Comparison of ENCODE assay signal across 18 cellular contexts in the genomic region with DNA sequence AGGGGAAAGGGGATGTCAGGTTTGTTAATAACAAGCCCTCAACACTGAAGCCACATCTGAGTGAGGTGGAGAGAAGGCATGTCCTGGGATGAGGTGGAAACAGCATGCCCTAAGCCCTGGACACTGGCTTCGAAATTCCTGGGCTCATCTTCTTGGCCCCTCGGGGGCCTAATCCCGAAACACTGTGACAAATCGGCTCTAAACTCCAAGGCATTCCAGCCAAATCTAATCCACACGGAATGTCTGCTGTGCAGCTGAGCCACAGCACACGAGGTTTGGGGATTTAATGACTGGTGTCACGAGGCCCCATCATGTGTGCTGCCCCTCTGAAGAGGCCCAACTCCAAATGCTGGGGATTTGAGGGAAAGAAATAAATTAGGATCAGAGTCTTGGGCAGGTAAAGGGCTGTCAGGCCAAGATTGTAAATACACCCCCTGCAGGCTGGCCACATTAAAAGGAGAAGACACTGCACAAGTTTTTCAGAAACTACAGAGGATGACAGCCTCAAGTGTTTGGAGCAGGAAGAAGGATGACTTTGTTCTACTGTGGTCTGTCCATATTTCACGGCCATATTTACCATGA.
DNase-seq lines count a peak whose midpoint lies in the region; ATAC-seq and TF ChIP-seq lines count a peak whose summit lies in the region.
"Had no signal": no experiment of that assay in that cellular context is flagged by ENCODE, and none has a peak within 500 bp of the region (broad histone marks: within the 10 kb centered on the region; RNA-seq: fewer than 3 reads in every experiment).

No MANE protein-coding gene starts in this region.

- H3K27me3 ChIP-seq in foreskin keratinocyte (no peaks in the 10 kb centered on the region), neuronal stem cell (ENCODE audit: control insufficient read depth in 3 of 3, insufficient read depth in 3 of 3, low read depth in 1 of 3, low read length in 3 of 3) (peaks cover 0 to 12% (median 0%) of the 10 kb centered on the region in 3 experiments), tibial artery (peaks cover 0 to 22% of the 10 kb centered on the region in 2 donors)
- H3K27me3 ChIP-seq: BLaER1 treated with 17β-estradiol and CSF1 and Interleukin-3, amounts not matched to agents 10 nM and 100 nM; gastrocnemius medialis; thyroid gland had no signal

- H2AFZ ChIP-seq in neuronal stem cell (ENCODE audit: low read length), result peak overlapping the region; percentile 61

- peak; percentile 18 for ATAC-seq in foreskin keratinocyte
- ATAC-seq: activated CD4-positive, alpha-beta T cell treated with anti-CD3 and anti-CD28 coated beads for 36 hours; gastrocnemius medialis; left lobe of liver had no signal

- peak overlapping the region; percentile 84 for H3K18ac ChIP-seq in neuronal stem cell (ENCODE audit: low read length)

- peak overlapping the region; percentile 50 for H2AK5ac ChIP-seq in neuronal stem cell (ENCODE audit: low read depth, low read length)

- no peak overlapping the region for H3K9ac ChIP-seq in neuronal stem cell (ENCODE audit: low read depth, low read length, poor library complexity)
- H3K9ac ChIP-seq: BLaER1 treated with 17β-estradiol and CSF1 and Interleukin-3, amounts not matched to agents 10 nM and 100 nM had no signal

- no peak overlapping the region for H2BK15ac ChIP-seq in neuronal stem cell (ENCODE audit: low read length)

- TF ChIP-seq CTCF in AG10803 (conservative IDR thresholded peaks at IDR 0.05; ENCODE audit: low read length) (no peak), foreskin keratinocyte (conservative IDR thresholded peaks at IDR 0.05) (peak; percentile 30), tibial artery (IDR thresholded peaks at IDR 0.05) (no peak)

- no peak overlapping the region for H2BK12ac ChIP-seq in neuronal stem cell (ENCODE audit: low read length)

- H3K4me1 ChIP-seq in foreskin keratinocyte (no peaks in the 10 kb centered on the region), neuronal stem cell (ENCODE audit: control insufficient read depth in 2 of 2, insufficient read depth in 1 of 2, low read depth in 1 of 2, low read length in 2 of 2) (peaks cover 35 to 40% of the 10 kb centered on the region in 2 donors), tibial artery (no peaks in the 10 kb centered on the region)
- H3K4me1 ChIP-seq: BLaER1 treated with 17β-estradiol and CSF1 and Interleukin-3, amounts not matched to agents 10 nM and 100 nM; gastrocnemius medialis had no signal

- intact Hi-C loops in tibial artery (cut with DNase I; ENCODE audit: low total_unique reads), result no loop called here

- no peak overlapping the region for H4K91ac ChIP-seq in neuronal stem cell (ENCODE audit: low read depth, low read length, poor library complexity)

- H3K4me2 ChIP-seq in neuronal stem cell (ENCODE audit: insufficient read depth, low read length, poor library complexity, severe bottlenecking), result no peak overlapping the region
- H3K4me2 ChIP-seq: BLaER1 treated with 17β-estradiol and CSF1 and Interleukin-3, amounts not matched to agents 10 nM and 100 nM had no signal

- no peaks in the 10 kb centered on the region for H3K79me1 ChIP-seq in neuronal stem cell (ENCODE audit: low read depth, low read length)

- H4K8ac ChIP-seq in neuronal stem cell (ENCODE audit: low read depth, low read length), result no peak overlapping the region

- H3K14ac ChIP-seq in neuronal stem cell (ENCODE audit: low read length), result no peak overlapping the region

- H3K9me3 ChIP-seq in neuronal stem cell (replicated peaks in 1 of 2; ENCODE audit: control insufficient read depth in 2 of 2, insufficient read depth in 1 of 2, low read depth in 1 of 2, low read length in 2 of 2), result peaks cover 10 to 13% of the 10 kb centered on the region in 2 donors
- peaks cover 0 to 10% (median 9%) of the 10 kb centered on the region in 3 donors for H3K9me3 ChIP-seq in tibial artery
- H3K9me3 ChIP-seq: gastrocnemius medialis, thyroid gland had no signal

- no CpG with 5 or more reads among the region's 8 CpGs for WGBS in neuronal stem cell (ENCODE audit: extremely low coverage in 2 of 2, insufficient read length in 2 of 2, insufficient replicate concordance in 1 of 2), 2 donors

- no peak overlapping the region for H3K23ac ChIP-seq in neuronal stem cell (ENCODE audit: low read depth, low read length, poor library complexity)

- H3K27ac ChIP-seq in foreskin keratinocyte, result no peak overlapping the region
- H3K27ac ChIP-seq in neuronal stem cell (replicated peaks; ENCODE audit: low read length), result peak overlapping the region; percentile 52
- no peak overlapping the region for H3K27ac ChIP-seq in tibial artery
- H3K27ac ChIP-seq: BLaER1 treated with 17β-estradiol and CSF1 and Interleukin-3, amounts not matched to agents 10 nM and 100 nM; gastrocnemius medialis; RWPE1; thyroid gland had no signal

- H3K36me3 ChIP-seq in neuronal stem cell (replicated peaks in 1 of 2; ENCODE audit: control insufficient read depth in 2 of 2, insufficient read depth in 2 of 2, low read length in 2 of 2) (no peaks in the 10 kb centered on the region), tibial artery (no peaks in the 10 kb centered on the region)
- H3K36me3 ChIP-seq: BLaER1 treated with 17β-estradiol and CSF1 and Interleukin-3, amounts not matched to agents 10 nM and 100 nM; gastrocnemius medialis; thyroid gland had no signal

- no peak overlapping the region for H2BK5ac ChIP-seq in neuronal stem cell (ENCODE audit: low read length)

- DNase-seq in AG10803 (ENCODE audit: low read depth) (peak; percentile 3), NCI-H82 treated with DMSO at 0.1 percent for 48 hours (lab: John Stamatoyannopoulos, UW; ENCODE audit: unreplicated experiment) (peak; percentile 75), foreskin keratinocyte (no peak), neuronal stem cell (ENCODE audit: low spot score) (peak; percentile 48), HUDEP-2 (lab: John Stamatoyannopoulos, UW; ENCODE audit: unreplicated experiment in 76 of 76) (no peak), SHP77 treated with DMSO at 0.1 percent for 48 hours (lab: John Stamatoyannopoulos, UW) (no peak), tibial artery (no peak)
- no peak for DNase-seq in stimulated activated CD4-positive, alpha-beta T cell treated with anti-CD3 and anti-CD28 coated beads, Interleukin-4, amount 100 ng/mL, for 1 hour
- DNase-seq: activated CD4-positive, alpha-beta T cell treated with anti-CD3 and anti-CD28 coated beads for 36 hours; activated gamma-delta T cell treated with Interleukin-2 at 50 U/mL for 16 hours; gastrocnemius medialis; NCI-H1436 treated with DMSO at 0.1 percent for 48 hours; NK-92 treated with Interleukin-12 subunit alpha and Interleukin-12 subunit beta, amount 100 ng/mL, for 24 hours; stimulated activated CD4-positive, alpha-beta T cell treated with anti-CD3 and anti-CD28 coated beads, Interleukin-12 subunit alpha, Interleukin-12 subunit beta, amount 100 ng/mL, for 4 hours; thyroid gland had no signal

- H2BK120ac ChIP-seq in neuronal stem cell (ENCODE audit: low read depth, low read length), result peak overlapping the region; percentile 36

- H3K4me3 ChIP-seq in AG10803 (ENCODE audit: low read length), result no peak overlapping the region
- H3K4me3 ChIP-seq in neuronal stem cell (ENCODE audit: low read length in 2 of 2), result no peak overlapping the region
- H3K4me3 ChIP-seq in tibial artery, result no peak overlapping the region
- H3K4me3 ChIP-seq: BLaER1 treated with 17β-estradiol and CSF1 and Interleukin-3, amounts not matched to agents 10 nM and 100 nM; gastrocnemius medialis; thyroid gland had no signal

- no peak overlapping the region for H3K4ac ChIP-seq in neuronal stem cell (ENCODE audit: low read length)

Comparison
In these comparisons a context has a peak if more than half of its experiments do, and no peak if none do; other contexts are left out.
1. DNase-seq: peak in AG10803 (single experiment), NCI-H82 treated with DMSO at 0.1 percent for 48 hours (single experiment) and neuronal stem cell (single experiment); none in foreskin keratinocyte (0 of 2), HUDEP-2 (0 of 76), SHP77 treated with DMSO at 0.1 percent for 48 hours (single experiment), tibial artery (0 of 2) and stimulated activated CD4-positive, alpha-beta T cell treated with anti-CD3 and anti-CD28 coated beads, Interleukin-4, amount 100 ng/mL, for 1 hour (single experiment).